1 cellular context compared by ENCODE assay signal in genomic region chr15:91706366-91707032, GRCh38.
TF ChIP-seq lines count a peak whose summit lies in the region.

No MANE protein-coding gene starts in this region.

TF ChIP-seq in K562, 482 proteins besides CTCF, POLR2A, EP300 and RAD21 (continued from another document):
- TF ChIP-seq NKRF (IDR thresholded peaks at IDR 0.05; ENCODE audit: borderline replicate concordance) (no peak), ILK (tag; IDR thresholded peaks at IDR 0.05; ENCODE audit: borderline replicate concordance, low read depth) (no peak), PCBP2 (IDR thresholded peaks at IDR 0.05; ENCODE audit: low read depth, low read length, poor library complexity, severe bottlenecking) (no peak), GATAD2B (IDR thresholded peaks at IDR 0.05; ENCODE audit: borderline replicate concordance) (no peak), NCOA6 (IDR thresholded peaks at IDR 0.05) (no peak), ZBTB17 (CRISPR knock-in tag; IDR thresholded peaks at IDR 0.05) (no peak), KHSRP (IDR thresholded peaks at IDR 0.05) (no peak), FOXP4 (CRISPR knock-in tag; IDR thresholded peaks at IDR 0.05; ENCODE audit: borderline replicate concordance) (no peak), NCOA2 (IDR thresholded peaks at IDR 0.05; ENCODE audit: partially characterized antibody in 2 of 2) (no peak), ZNF384 (IDR thresholded peaks at IDR 0.05; ENCODE audit: low read depth, low read length) (0 out of 2 replicates have a peak, but pooled peaks have one; percentile 6), RB1 (IDR thresholded peaks at IDR 0.05; ENCODE audit: low read depth) (0 out of 2 replicates have a peak, but pooled peaks have one; percentile 23), NFRKB (IDR thresholded peaks at IDR 0.05; ENCODE audit: low read depth) (no peak), ZNF561 (CRISPR knock-in tag; conservative IDR thresholded peaks at IDR 0.05) (no peak), KLF16 (IDR thresholded peaks at IDR 0.05) (peak; percentile 35; the same call in 1 of the 2 replicates)
